In genomic region chr12:129614221-129614885, GRCh38 we compare ENCODE assay signal across 27 cellular contexts.
A peak's percentile ranks its signal among the peaks of the same experiment; 100 is the strongest.
DNase-seq lines count a peak whose midpoint lies in the region; ATAC-seq and TF ChIP-seq lines count a peak whose summit lies in the region.
"Had no signal": no experiment of that assay in that cellular context is flagged by ENCODE, and none has a peak within 500 bp of the region (broad histone marks: within the 10 kb centered on the region; RNA-seq: fewer than 3 reads in every experiment).

No MANE protein-coding gene starts in this region.

- peak; percentile 76 for DNase-seq in adipocyte (ENCODE audit: low read depth)
- peak; percentile 76 for DNase-seq in iris pigment epithelial cell (ENCODE audit: low read depth)
- no peak for DNase-seq in natural killer cell treated with Interleukin-12 subunit alpha and Interleukin-12 subunit beta and Interleukin-15 and Interleukin-18, amount 100 ng/mL, for 72 hours (ENCODE audit: low spot score)
- DNase-seq in NCI-H510A (lab: John Stamatoyannopoulos, UW) = no peak
- DNase-seq: activated CD4-positive, alpha-beta T cell treated with anti-CD3 and anti-CD28 coated beads, Interleukin-2, amount 10 ng/mL, durations not matched to agents 24 days and 14 days; activated T-cell treated with anti-CD3 and anti-CD28 coated beads, Interleukin-2, amount 50 U/mL, for 4 hours; C1 segment of cervical spinal cord; Calu3; endodermal cell; HCEC 1CT; left lung; naive thymus-derived CD8-positive, alpha-beta T cell; NCI-H1417 treated with DMSO at 0.1 percent for 48 hours; NCI-H2081 treated with DMSO at 0.1 percent for 48 hours; NCI-H446; OCI-M1; stimulated activated CD4-positive, alpha-beta T cell treated with anti-CD3 and anti-CD28 coated beads, Interleukin-2, amount 100 ng/mL, for 48 hours; T-helper 9 cell had no signal

- no peaks in the 10 kb centered on the region for H3K4me1 Mint-ChIP-seq in natural killer cell treated with Interleukin-12 subunit alpha and Interleukin-12 subunit beta and Interleukin-15 and Interleukin-18, amount 100 ng/mL, for 72 hours (ENCODE audit: low read depth in 2 of 2)
- H3K4me1 Mint-ChIP-seq: activated CD4-positive, alpha-beta T cell treated with anti-CD3 and anti-CD28 coated beads, Interleukin-2, amount 10 ng/mL, durations not matched to agents 24 days and 14 days; naive thymus-derived CD8-positive, alpha-beta T cell had no signal

- H3K4me2 ChIP-seq in KMS-11 = peak overlapping the region; percentile 49
- peak overlapping the region; percentile 72 for H3K4me2 ChIP-seq in skeletal muscle satellite cell (ENCODE audit: low read length)

- H3K27ac ChIP-seq in KMS-11 = peak overlapping the region; percentile 57
- H3K27ac ChIP-seq: coronary artery, esophagus muscularis mucosa, left lung, right atrium auricular region had no signal

- no peak overlapping the region for H3K4me3 Mint-ChIP-seq in natural killer cell treated with Interleukin-12 subunit alpha and Interleukin-12 subunit beta and Interleukin-15 and Interleukin-18, amount 100 ng/mL, for 72 hours
- H3K4me3 Mint-ChIP-seq: activated CD4-positive, alpha-beta T cell treated with anti-CD3 and anti-CD28 coated beads, Interleukin-2, amount 10 ng/mL, durations not matched to agents 24 days and 14 days; activated T-cell treated with anti-CD3 and anti-CD28 coated beads, Interleukin-2, amount 50 U/mL, for 4 hours; endodermal cell; naive thymus-derived CD8-positive, alpha-beta T cell; type B pancreatic cell had no signal

- peak overlapping the region; percentile 9; the same call in 1 of the 2 replicates for H2AFZ ChIP-seq in KMS-11 (ENCODE audit: low read depth)

- H3K79me2 ChIP-seq in KMS-11 (ENCODE audit: insufficient read depth, low read depth) = no peaks in the 10 kb centered on the region

- no peak overlapping the region for H3K27ac Mint-ChIP-seq in natural killer cell treated with Interleukin-12 subunit alpha and Interleukin-12 subunit beta and Interleukin-15 and Interleukin-18, amount 100 ng/mL, for 72 hours
- H3K27ac Mint-ChIP-seq: activated CD4-positive, alpha-beta T cell treated with anti-CD3 and anti-CD28 coated beads, Interleukin-2, amount 10 ng/mL, durations not matched to agents 24 days and 14 days; endodermal cell; naive thymus-derived CD8-positive, alpha-beta T cell had no signal

- H3K4me1 ChIP-seq in KMS-11 (ENCODE audit: low read depth, poor library complexity, severe bottlenecking) (peaks cover 21% of the 10 kb centered on the region), adipocyte (ENCODE audit: control insufficient read depth, insufficient read depth, low read length) (no peaks in the 10 kb centered on the region), skeletal muscle satellite cell (ENCODE audit: control insufficient read depth, insufficient read depth, low read length) (peaks cover 16% of the 10 kb centered on the region)
- H3K4me1 ChIP-seq: esophagus muscularis mucosa, left lung, right atrium auricular region had no signal

- no peak overlapping the region for H3K4me3 ChIP-seq in KMS-11 (IDR thresholded peaks at IDR 0.05; ENCODE audit: insufficient read depth, low read depth, low read length)
- no peak overlapping the region for H3K4me3 ChIP-seq in adipocyte (ENCODE audit: low read length)
- peak overlapping the region; percentile 41 for H3K4me3 ChIP-seq in skeletal muscle satellite cell (ENCODE audit: low read length)
- H3K4me3 ChIP-seq: coronary artery, esophagus muscularis mucosa, K562, left lung, right atrium auricular region had no signal

- H3K9me3 ChIP-seq in adipocyte (ENCODE audit: control insufficient read depth, low read length) = peaks cover 9% of the 10 kb centered on the region
- H3K9me3 ChIP-seq in skeletal muscle satellite cell (replicated peaks; ENCODE audit: low read length) = no peaks in the 10 kb centered on the region
- H3K9me3 ChIP-seq: esophagus muscularis mucosa, right atrium auricular region had no signal

- H3K9ac ChIP-seq in KMS-11 (peak overlapping the region; percentile 19; the same call in 1 of the 2 replicates), adipocyte (ENCODE audit: low read length) (no peak overlapping the region), skeletal muscle satellite cell (ENCODE audit: low read depth, low read length) (peak overlapping the region; percentile 56)

- peaks cover 5% of the 10 kb centered on the region for H3K9me3 Mint-ChIP-seq in natural killer cell treated with Interleukin-12 subunit alpha and Interleukin-12 subunit beta and Interleukin-15 and Interleukin-18, amount 100 ng/mL, for 72 hours

- TF ChIP-seq CTCF in KMS-11 (conservative IDR thresholded peaks at IDR 0.05; ENCODE audit: low read depth, low read length) = no peak

- H3K27me3 Mint-ChIP-seq in natural killer cell treated with Interleukin-12 subunit alpha and Interleukin-12 subunit beta and Interleukin-15 and Interleukin-18, amount 100 ng/mL, for 72 hours = peaks cover 0 to 2% of the 10 kb centered on the region in 2 donors
- H3K27me3 Mint-ChIP-seq: activated CD4-positive, alpha-beta T cell treated with anti-CD3 and anti-CD28 coated beads, Interleukin-2, amount 10 ng/mL, durations not matched to agents 24 days and 14 days; naive thymus-derived CD8-positive, alpha-beta T cell had no signal

- H3K27me3 ChIP-seq in KMS-11 (ENCODE audit: insufficient read depth, low read depth) (no peaks in the 10 kb centered on the region), adipocyte (replicated peaks; ENCODE audit: control insufficient read depth, insufficient read depth, low read length) (no peaks in the 10 kb centered on the region), skeletal muscle satellite cell (ENCODE audit: control insufficient read depth, insufficient read depth, low read length) (no peaks in the 10 kb centered on the region)
- H3K27me3 ChIP-seq: left lung, right atrium auricular region had no signal

- H3K36me3 ChIP-seq in KMS-11 (ENCODE audit: insufficient read depth) (no peaks in the 10 kb centered on the region), adipocyte (ENCODE audit: control insufficient read depth, insufficient read depth, low read length, severe bottlenecking) (no peaks in the 10 kb centered on the region), skeletal muscle satellite cell (ENCODE audit: insufficient read depth, low read length) (no peaks in the 10 kb centered on the region)
- H3K36me3 ChIP-seq: esophagus muscularis mucosa, left lung, right atrium auricular region had no signal

- ATAC-seq in GM21529 (IDR thresholded peaks at IDR 0.05; ENCODE audit: unreplicated experiment) = no peak
- ATAC-seq in natural killer cell treated with Interleukin-12 subunit alpha and Interleukin-12 subunit beta and Interleukin-15 and Interleukin-18, amount 100 ng/mL, for 72 hours = no peak
- ATAC-seq: activated T-cell treated with anti-CD3 and anti-CD28 coated beads, Interleukin-2, amount 50 U/mL, for 4 hours; K562; left lung; naive thymus-derived CD8-positive, alpha-beta T cell; Right ventricle myocardium inferior had no signal

- H3K36me3 Mint-ChIP-seq in natural killer cell treated with Interleukin-12 subunit alpha and Interleukin-12 subunit beta and Interleukin-15 and Interleukin-18, amount 100 ng/mL, for 72 hours = no peaks in the 10 kb centered on the region
- H3K36me3 Mint-ChIP-seq: naive thymus-derived CD8-positive, alpha-beta T cell; type B pancreatic cell had no signal

- H4K20me1 ChIP-seq in KMS-11 (ENCODE audit: insufficient read depth) = no peaks in the 10 kb centered on the region

Comparison
In these comparisons a context has a peak if more than half of its experiments do, and no peak if none do; other contexts are left out.
1. DNase-seq: peak in adipocyte (single experiment) and iris pigment epithelial cell (single experiment); none in natural killer cell treated with Interleukin-12 subunit alpha and Interleukin-12 subunit beta and Interleukin-15 and Interleukin-18, amount 100 ng/mL, for 72 hours (single experiment) and NCI-H510A (single experiment).